33 cellular contexts compared by ENCODE assay signal in genomic region chr4:14091966-14092365, GRCh38.
"Had no signal": no experiment of that assay in that cellular context is flagged by ENCODE, and none has a peak within 500 bp of the region (broad histone marks: within the 10 kb centered on the region; RNA-seq: fewer than 3 reads in every experiment).

No MANE protein-coding gene starts in this region.

- DNase-seq: activated CD4-positive, alpha-beta memory T cell treated with anti-CD3 and anti-CD28 coated beads for 36 hours; activated CD4-positive, alpha-beta T cell treated with anti-CD3 and anti-CD28 coated beads, Interleukin-2, amount 10 ng/mL, durations not matched to agents 24 days and 14 days; activated CD4-positive, CD25-positive, alpha-beta regulatory T cell treated with anti-CD3 and anti-CD28 coated beads, Interleukin-2, amount 50 U/mL, for 72 hours; activated CD8-positive, alpha-beta memory T cell treated with anti-CD3 and anti-CD28 coated beads, Interleukin-2, amount 50 U/mL, for 4 hours; activated effector memory CD4-positive, alpha-beta T cell treated with anti-CD3 and anti-CD28 coated beads, Interleukin-2, amount 50 U/mL, for 16 hours; activated naive CD4-positive, alpha-beta T cell treated with anti-CD3 and anti-CD28 coated beads, Interleukin-2, amount 10 ng/mL, durations not matched to agents 7 days and 5 days; activated naive CD8-positive, alpha-beta T cell treated with anti-CD3 and anti-CD28 coated beads, Interleukin-2, amount 10 ng/mL, durations not matched to agents 7 days and 5 days; activated T-cell treated with anti-CD3 and anti-CD28 coated beads, Interleukin-2, amount 50 U/mL, for 1 hour; caudate nucleus; endodermal cell; head of caudate nucleus; hippocampal formation; immature natural killer cell; naive thymus-derived CD8-positive, alpha-beta T cell; occipital lobe; psoas muscle; sigmoid colon; stimulated activated CD4-positive, alpha-beta T cell treated with anti-CD3 and anti-CD28 coated beads, Interleukin-1b, Interleukin-23, amount 100 ng/mL, for 48 hours; stimulated activated CD4-positive, alpha-beta T cell treated with anti-CD3 and anti-CD28 coated beads, Interleukin-4, amount 100 ng/mL, for 4 hours; stimulated activated CD8-positive, alpha-beta memory T cell treated with anti-CD3 and anti-CD28 coated beads, Interleukin-4, amount 100 ng/mL, for 48 hours; stomach; T-helper 9 cell; thyroid gland; upper lobe of right lung; WERI-Rb-1 had no signal

- H3K27me3 ChIP-seq: ascending aorta, sigmoid colon, stomach, thyroid gland, upper lobe of right lung had no signal

- H3K27me3 Mint-ChIP-seq: activated CD4-positive, alpha-beta memory T cell treated with anti-CD3 and anti-CD28 coated beads for 36 hours; activated CD4-positive, alpha-beta T cell treated with anti-CD3 and anti-CD28 coated beads, Interleukin-2, amount 10 ng/mL, durations not matched to agents 24 days and 14 days; activated naive CD4-positive, alpha-beta T cell treated with anti-CD3 and anti-CD28 coated beads, Interleukin-2, amount 10 ng/mL, durations not matched to agents 7 days and 5 days; activated naive CD8-positive, alpha-beta T cell treated with anti-CD3 and anti-CD28 coated beads, Interleukin-2, amount 10 ng/mL, durations not matched to agents 7 days and 5 days; memory B cell; stimulated activated memory B cell treated with anti-CD40 and anti-IgM and Interleukin-4, amounts not matched to agents 10 μg/mL and 1 μg/mL and 100 μg/mL, for 72 hours had no signal

- H3K36me3 ChIP-seq: ascending aorta, sigmoid colon, stomach, thyroid gland, upper lobe of right lung, WERI-Rb-1 had no signal

- H3K27ac Mint-ChIP-seq: activated CD4-positive, alpha-beta memory T cell treated with anti-CD3 and anti-CD28 coated beads for 36 hours; activated CD4-positive, alpha-beta T cell treated with anti-CD3 and anti-CD28 coated beads, Interleukin-2, amount 10 ng/mL, durations not matched to agents 24 days and 14 days; activated naive CD4-positive, alpha-beta T cell treated with anti-CD3 and anti-CD28 coated beads, Interleukin-2, amount 10 ng/mL, durations not matched to agents 7 days and 5 days; activated naive CD8-positive, alpha-beta T cell treated with anti-CD3 and anti-CD28 coated beads, Interleukin-2, amount 10 ng/mL, durations not matched to agents 7 days and 5 days; activated T-helper 1 cell treated with anti-CD3 and anti-CD28 coated beads, Interleukin-12 subunit alpha, Interleukin-12 subunit beta, Interleukin-2, Interleukin-4 antibody, amounts not matched to agents 30 ng/mL and 10 ng/mL and 1 ng/mL, durations not matched to agents 14 hours and 24 hours and 36 hours; dendritic cell treated with granulocyte-macrophage colony-stimulating factor and Interleukin-4, amounts not matched to agents 40 ng/mL and 50 ng/mL, for 4 days; endodermal cell; immature natural killer cell; memory B cell; naive thymus-derived CD8-positive, alpha-beta T cell; stimulated activated memory B cell treated with anti-CD40 and anti-IgM and Interleukin-4, amounts not matched to agents 10 μg/mL and 1 μg/mL and 100 μg/mL, for 72 hours had no signal

- ATAC-seq: naive thymus-derived CD8-positive, alpha-beta T cell; psoas muscle; stimulated activated memory B cell treated with anti-CD40 and anti-IgM and Interleukin-4, amounts not matched to agents 10 μg/mL and 1 μg/mL and 100 μg/mL, for 72 hours; upper lobe of right lung had no signal

- H3K36me3 Mint-ChIP-seq: activated CD4-positive, alpha-beta memory T cell treated with anti-CD3 and anti-CD28 coated beads for 36 hours; activated naive CD4-positive, alpha-beta T cell treated with anti-CD3 and anti-CD28 coated beads, Interleukin-2, amount 10 ng/mL, durations not matched to agents 7 days and 5 days; activated naive CD8-positive, alpha-beta T cell treated with anti-CD3 and anti-CD28 coated beads, Interleukin-2, amount 10 ng/mL, durations not matched to agents 7 days and 5 days; immature natural killer cell; naive thymus-derived CD8-positive, alpha-beta T cell had no signal

- H3K9me3 Mint-ChIP-seq: activated CD4-positive, alpha-beta memory T cell treated with anti-CD3 and anti-CD28 coated beads for 36 hours; activated naive CD4-positive, alpha-beta T cell treated with anti-CD3 and anti-CD28 coated beads, Interleukin-2, amount 10 ng/mL, durations not matched to agents 7 days and 5 days; activated T-helper 1 cell treated with anti-CD3 and anti-CD28 coated beads, Interleukin-12 subunit alpha, Interleukin-12 subunit beta, Interleukin-2, Interleukin-4 antibody, amounts not matched to agents 30 ng/mL and 10 ng/mL and 1 ng/mL, durations not matched to agents 14 hours and 24 hours and 36 hours had no signal

- H3K4me1 Mint-ChIP-seq: activated CD4-positive, alpha-beta T cell treated with anti-CD3 and anti-CD28 coated beads, Interleukin-2, amount 10 ng/mL, durations not matched to agents 24 days and 14 days; activated naive CD4-positive, alpha-beta T cell treated with anti-CD3 and anti-CD28 coated beads, Interleukin-2, amount 10 ng/mL, durations not matched to agents 7 days and 5 days; activated naive CD8-positive, alpha-beta T cell treated with anti-CD3 and anti-CD28 coated beads, Interleukin-2, amount 10 ng/mL, durations not matched to agents 7 days and 5 days; immature natural killer cell; naive thymus-derived CD8-positive, alpha-beta T cell had no signal

- H3K27ac ChIP-seq: ascending aorta, parathyroid adenoma, psoas muscle, sigmoid colon, stomach, thyroid gland, upper lobe of right lung, WERI-Rb-1 had no signal

- H3K9me3 ChIP-seq: ascending aorta, psoas muscle, sigmoid colon, thyroid gland, upper lobe of right lung had no signal

- H3K4me3 ChIP-seq: ascending aorta, psoas muscle, sigmoid colon, smooth muscle cell, stomach, thyroid gland, upper lobe of right lung had no signal

- H3K4me1 ChIP-seq: ascending aorta, psoas muscle, sigmoid colon, stomach, thyroid gland had no signal

- H3K4me3 Mint-ChIP-seq: activated CD4-positive, alpha-beta memory T cell treated with anti-CD3 and anti-CD28 coated beads for 36 hours; activated CD4-positive, alpha-beta T cell treated with anti-CD3 and anti-CD28 coated beads, Interleukin-2, amount 10 ng/mL, durations not matched to agents 24 days and 14 days; activated naive CD4-positive, alpha-beta T cell treated with anti-CD3 and anti-CD28 coated beads, Interleukin-2, amount 10 ng/mL, durations not matched to agents 7 days and 5 days; activated naive CD8-positive, alpha-beta T cell treated with anti-CD3 and anti-CD28 coated beads, Interleukin-2, amount 10 ng/mL, durations not matched to agents 7 days and 5 days; activated T-helper 1 cell treated with anti-CD3 and anti-CD28 coated beads, Interleukin-12 subunit alpha, Interleukin-12 subunit beta, Interleukin-2, Interleukin-4 antibody, amounts not matched to agents 30 ng/mL and 10 ng/mL and 1 ng/mL, durations not matched to agents 14 hours and 24 hours and 36 hours; dendritic cell treated with granulocyte-macrophage colony-stimulating factor and Interleukin-4, amounts not matched to agents 40 ng/mL and 50 ng/mL, for 4 days; endodermal cell; immature natural killer cell; memory B cell; naive thymus-derived CD8-positive, alpha-beta T cell; neural crest cell; stimulated activated memory B cell treated with anti-CD40 and anti-IgM and Interleukin-4, amounts not matched to agents 10 μg/mL and 1 μg/mL and 100 μg/mL, for 72 hours had no signal
